In genomic region chr13:91348906-91349435, GRCh38 we compare ENCODE assay signal across 8 cellular contexts. TPM values are rescaled to one million over a fixed set of nuclear protein-coding genes. Genes with fewer than 3 reads are reported as not detected.
A peak's percentile ranks its signal among the peaks of the same experiment; 100 is the strongest.
DNase-seq lines count a peak whose midpoint lies in the region; ATAC-seq and TF ChIP-seq lines count a peak whose summit lies in the region.

No MANE protein-coding gene starts in this region.

- H3K4me3 Mint-ChIP-seq in central memory CD8-positive, alpha-beta T cell, result peak overlapping the region; percentile 86

- H3K4me3 ChIP-seq in kidney epithelial cell (ENCODE audit: low read depth, low read length), result peak overlapping the region; percentile 77

- H3K9me3 Mint-ChIP-seq in central memory CD8-positive, alpha-beta T cell, result no peaks in the 10 kb centered on the region

- H3K27me3 ChIP-seq in kidney epithelial cell (ENCODE audit: control insufficient read depth, insufficient read depth, low read length), result no peaks in the 10 kb centered on the region

- no peaks in the 10 kb centered on the region for H3K27me3 Mint-ChIP-seq in central memory CD8-positive, alpha-beta T cell

- peak; percentile 85 for TF ChIP-seq CTCF in kidney epithelial cell (IDR thresholded peaks at IDR 0.05; ENCODE audit: insufficient read depth, low read length, poor library complexity, severe bottlenecking)

- no peaks in the 10 kb centered on the region for H3K36me3 ChIP-seq in kidney epithelial cell (ENCODE audit: control insufficient read depth, insufficient read depth, low read length)

- DNase-seq in AG08395 (ENCODE audit: low spot score) (peak; percentile 92), NCI-H2196 treated with DMSO at 0.1 percent for 48 hours (lab: John Stamatoyannopoulos, UW; ENCODE audit: unreplicated experiment) (peak; percentile 49), kidney epithelial cell (ENCODE audit: low read depth) (no peak)
- peak; percentile 80 to 92 for DNase-seq in central memory CD8-positive, alpha-beta T cell (ENCODE audit: low spot score in 2 of 2)
- DNase-seq in stimulated activated CD4-positive, alpha-beta T cell treated with anti-CD3 and anti-CD28 coated beads, Interleukin-15, amount 100 ng/mL, for 1 hour (ENCODE audit: low read depth in 1 of 2, low spot score in 1 of 2), result peak; percentile 86 to 95

- ATAC-seq in GM18907 (IDR thresholded peaks at IDR 0.05; ENCODE audit: unreplicated experiment) (peak; percentile 66), HG03159 (IDR thresholded peaks at IDR 0.05; ENCODE audit: unreplicated experiment) (peak; percentile 52)
- peak; percentile 53 to 55 for ATAC-seq in activated CD4-positive, CD25-positive, alpha-beta regulatory T cell treated with anti-CD3 and anti-CD28 coated beads, Interleukin-2, amount 50 U/mL, for 24 hours
- peak; percentile 66 for ATAC-seq in central memory CD8-positive, alpha-beta T cell (replicated peaks; ENCODE audit: extremely low read depth, poor library complexity, severe bottlenecking)

- peaks cover 14% of the 10 kb centered on the region for H3K4me1 Mint-ChIP-seq in central memory CD8-positive, alpha-beta T cell

- peak overlapping the region; percentile 82 for H3K27ac Mint-ChIP-seq in central memory CD8-positive, alpha-beta T cell (ENCODE audit: low read depth)

- peaks cover 29% of the 10 kb centered on the region for H3K36me3 Mint-ChIP-seq in central memory CD8-positive, alpha-beta T cell (ENCODE audit: insufficient read depth)

RNA-seq across cellular contexts. Expression of gene MIR17HG, which starts 1.5 kb away (rescaled TPM):
- 3.4 and 5.8 TPM in 2 replicates for total RNA-seq in kidney epithelial cell

RNA-seq across cellular contexts. Expression of gene GPC5, which starts 49.5 kb away (rescaled TPM):
- 0.14 and 0.17 TPM in 2 replicates for total RNA-seq in kidney epithelial cell
